29 cellular contexts compared by ENCODE assay signal in the genomic region with DNA sequence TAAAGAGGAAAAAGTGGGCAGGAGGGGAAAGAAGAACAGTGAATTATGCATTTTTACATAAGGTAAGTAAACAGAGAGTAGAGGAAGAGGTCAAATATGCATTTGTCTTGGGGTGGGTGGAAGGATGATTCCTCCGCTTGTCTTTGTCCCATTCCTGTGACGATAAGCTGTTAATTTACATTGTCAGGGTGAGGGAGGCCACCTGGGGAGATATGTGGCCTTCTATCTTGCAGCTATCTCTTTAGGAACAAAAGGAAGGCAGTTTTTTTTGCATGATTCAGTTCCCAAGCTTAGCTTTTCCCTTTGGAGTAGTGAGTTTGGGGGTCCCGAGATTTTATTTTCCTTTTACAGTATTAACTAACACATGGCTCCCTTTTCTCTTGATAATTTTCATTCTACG. TPM values are rescaled to one million over a fixed set of nuclear protein-coding genes. Genes with fewer than 3 reads are reported as not detected.
A peak's percentile ranks its signal among the peaks of the same experiment; 100 is the strongest.
DNase-seq lines count a peak whose midpoint lies in the region; ATAC-seq and TF ChIP-seq lines count a peak whose summit lies in the region.
"Had no signal": no experiment of that assay in that cellular context is flagged by ENCODE, and none has a peak within 500 bp of the region (broad histone marks: within the 10 kb centered on the region; RNA-seq: fewer than 3 reads in every experiment).

No MANE protein-coding gene starts in this region.

- BruUV-seq in Caco-2 (replicated peaks; lab: Mats Ljungman, UMichigan): no TSS peak

- ATAC-seq in WTC11 (no peak), natural killer cell (no peak)
- ATAC-seq: heart left ventricle; naive thymus-derived CD8-positive, alpha-beta T cell; SK-N-SH treated with all-trans-retinoic acid at 6 μM for 48 hours; stimulated activated memory B cell treated with anti-CD40 and anti-IgM and Interleukin-4, amounts not matched to agents 10 μg/mL and 1 μg/mL and 100 μg/mL, for 72 hours had no signal

- no peak overlapping the region for H3K27ac ChIP-seq in ovary
- H3K27ac ChIP-seq: 22Rv1, brain microvascular endothelial cell, C4-2B, dorsolateral prefrontal cortex, heart left ventricle, KMS-11, upper lobe of left lung had no signal

- H3K9me3 Mint-ChIP-seq in Caco-2 (ENCODE audit: unreplicated experiment): peaks cover 15% of the 10 kb centered on the region
- peaks cover 19% of the 10 kb centered on the region for H3K9me3 Mint-ChIP-seq in WTC11
- peaks cover 7 to 15% of the 10 kb centered on the region in 2 donors for H3K9me3 Mint-ChIP-seq in natural killer cell
- peaks cover 29% of the 10 kb centered on the region for H3K9me3 Mint-ChIP-seq in T-helper 2 cell treated with Interferon-gamma antibody and Interleukin-4, amounts not matched to agents 5 μg/mL and 100 μg/mL, for 36 hours

- H3K4me3 Mint-ChIP-seq in Caco-2 (ENCODE audit: unreplicated experiment): peak overlapping the region; percentile 13
- peak overlapping the region; percentile 6 for H3K4me3 Mint-ChIP-seq in WTC11
- H3K4me3 Mint-ChIP-seq in natural killer cell: peak overlapping the region; percentile 41
- H3K4me3 Mint-ChIP-seq in T-helper 2 cell treated with Interferon-gamma antibody and Interleukin-4, amounts not matched to agents 5 μg/mL and 100 μg/mL, for 36 hours: no peak overlapping the region
- H3K4me3 Mint-ChIP-seq: stimulated activated memory B cell treated with anti-CD40 and anti-IgM and Interleukin-4, amounts not matched to agents 10 μg/mL and 1 μg/mL and 100 μg/mL, for 72 hours had no signal

- no peaks in the 10 kb centered on the region for H3K36me3 ChIP-seq in Caco-2 (ENCODE audit: control insufficient read depth, insufficient read depth, low read length)
- H3K36me3 ChIP-seq in ovary: no peaks in the 10 kb centered on the region
- H3K36me3 ChIP-seq: brain microvascular endothelial cell, heart left ventricle, MG63, upper lobe of left lung had no signal

- no peak for TF ChIP-seq EP300 in ovary (IDR thresholded peaks at IDR 0.05)

- WGBS in ovary, 3 donors: 59 to 66% (median 61%) methylated on average over 4 of the region's 4 CpGs

- CTCF ChIA-PET in Caco-2 (lab: Charles Lee) (no interaction called here), WTC11 (lab: Charles Lee) (interaction anchor here (0.7 to 0.9 kb wide), 2 partner anchors 22 to 127 kb away, joined by 3 to 4 read pairs; no protein-coding TSS in a partner anchor)

- H3K27me3 ChIP-seq in Caco-2 (replicated peaks; ENCODE audit: control insufficient read depth, insufficient read depth, low read length): no peaks in the 10 kb centered on the region
- no peaks in the 10 kb centered on the region for H3K27me3 ChIP-seq in ovary
- H3K27me3 ChIP-seq: brain microvascular endothelial cell, dorsolateral prefrontal cortex, heart left ventricle, upper lobe of left lung had no signal

- TF ChIP-seq CTCF in Caco-2 (IDR thresholded peaks at IDR 0.05; ENCODE audit: insufficient read depth in 1 of 2, low read depth in 1 of 2, low read length in 1 of 2, severe bottlenecking in 1 of 2, unreplicated experiment in 1 of 2) (no peak), WTC11 (IDR thresholded peaks at IDR 0.05) (no peak), natural killer cell (IDR thresholded peaks at IDR 0.05) (no peak), ovary (IDR thresholded peaks at IDR 0.05) (no peak)

- H3K36me3 Mint-ChIP-seq in Caco-2 (ENCODE audit: insufficient read depth, unreplicated experiment): peaks cover 7% of the 10 kb centered on the region
- peaks cover 5% of the 10 kb centered on the region for H3K36me3 Mint-ChIP-seq in WTC11
- H3K36me3 Mint-ChIP-seq in natural killer cell: peaks cover 6% of the 10 kb centered on the region
- peaks cover 30% of the 10 kb centered on the region for H3K36me3 Mint-ChIP-seq in T-helper 2 cell treated with Interferon-gamma antibody and Interleukin-4, amounts not matched to agents 5 μg/mL and 100 μg/mL, for 36 hours (ENCODE audit: low read depth)
- H3K36me3 Mint-ChIP-seq: stimulated activated memory B cell treated with anti-CD40 and anti-IgM and Interleukin-4, amounts not matched to agents 10 μg/mL and 1 μg/mL and 100 μg/mL, for 72 hours had no signal

- no peak overlapping the region for H3K4me3 ChIP-seq in Caco-2 (ENCODE audit: low read depth, low read length)
- no peak overlapping the region for H3K4me3 ChIP-seq in ovary
- H3K4me3 ChIP-seq: dorsolateral prefrontal cortex, heart left ventricle, MG63, upper lobe of left lung had no signal

- no peaks in the 10 kb centered on the region for H3K27me3 Mint-ChIP-seq in Caco-2 (ENCODE audit: insufficient read depth, unreplicated experiment)
- no peaks in the 10 kb centered on the region for H3K27me3 Mint-ChIP-seq in WTC11 (ENCODE audit: low read depth)
- no peaks in the 10 kb centered on the region for H3K27me3 Mint-ChIP-seq in natural killer cell (ENCODE audit: low read depth in 2 of 2)
- H3K27me3 Mint-ChIP-seq in T-helper 2 cell treated with Interferon-gamma antibody and Interleukin-4, amounts not matched to agents 5 μg/mL and 100 μg/mL, for 36 hours (ENCODE audit: low read depth): no peaks in the 10 kb centered on the region
- H3K27me3 Mint-ChIP-seq: naive thymus-derived CD8-positive, alpha-beta T cell; stimulated activated memory B cell treated with anti-CD40 and anti-IgM and Interleukin-4, amounts not matched to agents 10 μg/mL and 1 μg/mL and 100 μg/mL, for 72 hours had no signal

- H3K4me1 Mint-ChIP-seq in Caco-2 (ENCODE audit: low read depth, unreplicated experiment): peaks cover 15% of the 10 kb centered on the region
- peaks cover 52% of the 10 kb centered on the region for H3K4me1 Mint-ChIP-seq in WTC11
- H3K4me1 Mint-ChIP-seq in natural killer cell: peaks cover 45 to 46% of the 10 kb centered on the region in 2 donors
- H3K4me1 Mint-ChIP-seq in T-helper 2 cell treated with Interferon-gamma antibody and Interleukin-4, amounts not matched to agents 5 μg/mL and 100 μg/mL, for 36 hours (ENCODE audit: low read depth): peaks cover 39% of the 10 kb centered on the region

- DNase-seq in NCI-H146 (lab: John Stamatoyannopoulos, UW): peak; percentile 25
- no peak for DNase-seq in NCI-H146 treated with DMSO at 0.1 percent for 48 hours (lab: John Stamatoyannopoulos, UW; ENCODE audit: unreplicated experiment)
- DNase-seq in Caco-2: no peak
- DNase-seq in WTC11 (ENCODE audit: low spot score): no peak
- DNase-seq in natural killer cell: no peak
- no peak for DNase-seq in NCI-H2081 (lab: John Stamatoyannopoulos, UW)
- DNase-seq in ovary: no peak
- no peak for DNase-seq in T-helper 2 cell treated with Interferon-gamma antibody and Interleukin-4, amounts not matched to agents 5 μg/mL and 100 μg/mL, for 36 hours (ENCODE audit: low spot score)
- DNase-seq: activated CD8-positive, alpha-beta memory T cell treated with anti-CD3 and anti-CD28 coated beads for 24 hours; activated naive CD4-positive, alpha-beta T cell treated with Interleukin-2 at 50 U/mL for 16 hours; amygdala; brain microvascular endothelial cell; Calu3; DND-41; dorsolateral prefrontal cortex; foreskin melanocyte; heart left ventricle; MG63; naive thymus-derived CD8-positive, alpha-beta T cell; NCI-H1105; NCI-H2029 treated with DMSO at 0.1 percent for 48 hours; NCI-H526; Right ventricle myocardium superior; upper lobe of left lung had no signal

- no peak for TF ChIP-seq POLR2A in ovary (IDR thresholded peaks at IDR 0.05)

- H3K4me1 ChIP-seq in Caco-2 (peaks cover 44% of the 10 kb centered on the region), ovary (ENCODE audit: insufficient read depth) (peaks cover 10% of the 10 kb centered on the region)

- H3K9me3 ChIP-seq in Caco-2: no peaks in the 10 kb centered on the region
- H3K9me3 ChIP-seq in ovary: no peaks in the 10 kb centered on the region
- H3K9me3 ChIP-seq: upper lobe of left lung had no signal

- H3K27ac Mint-ChIP-seq in Caco-2 (ENCODE audit: unreplicated experiment) (peak overlapping the region; percentile 12), WTC11 (peak overlapping the region; percentile 38), natural killer cell (peak overlapping the region in 1 of 2 donors; percentile 19)
- no peak overlapping the region for H3K27ac Mint-ChIP-seq in T-helper 2 cell treated with Interferon-gamma antibody and Interleukin-4, amounts not matched to agents 5 μg/mL and 100 μg/mL, for 36 hours
- H3K27ac Mint-ChIP-seq: stimulated activated memory B cell treated with anti-CD40 and anti-IgM and Interleukin-4, amounts not matched to agents 10 μg/mL and 1 μg/mL and 100 μg/mL, for 72 hours had no signal

- intact Hi-C loops in Caco-2 (cut with micrococcal nuclease; ENCODE audit: unreplicated experiment) (no loop called here), natural killer cell (cut with micrococcal nuclease) (no loop called here), ovary (cut with DNase I) (loop anchor here in 1 of 4 donors (5.0 kb wide), 1 partner anchor 430 kb away; no protein-coding TSS in a partner anchor)

- POLR2A ChIA-PET in Caco-2 (lab: Charles Lee): no interaction called here
- POLR2A ChIA-PET in WTC11 (lab: Charles Lee): no interaction called here

TF ChIP-seq in WTC11, 78 proteins besides CTCF, POLR2A, EP300 and RAD21:
- TF ChIP-seq, protein P1, sequence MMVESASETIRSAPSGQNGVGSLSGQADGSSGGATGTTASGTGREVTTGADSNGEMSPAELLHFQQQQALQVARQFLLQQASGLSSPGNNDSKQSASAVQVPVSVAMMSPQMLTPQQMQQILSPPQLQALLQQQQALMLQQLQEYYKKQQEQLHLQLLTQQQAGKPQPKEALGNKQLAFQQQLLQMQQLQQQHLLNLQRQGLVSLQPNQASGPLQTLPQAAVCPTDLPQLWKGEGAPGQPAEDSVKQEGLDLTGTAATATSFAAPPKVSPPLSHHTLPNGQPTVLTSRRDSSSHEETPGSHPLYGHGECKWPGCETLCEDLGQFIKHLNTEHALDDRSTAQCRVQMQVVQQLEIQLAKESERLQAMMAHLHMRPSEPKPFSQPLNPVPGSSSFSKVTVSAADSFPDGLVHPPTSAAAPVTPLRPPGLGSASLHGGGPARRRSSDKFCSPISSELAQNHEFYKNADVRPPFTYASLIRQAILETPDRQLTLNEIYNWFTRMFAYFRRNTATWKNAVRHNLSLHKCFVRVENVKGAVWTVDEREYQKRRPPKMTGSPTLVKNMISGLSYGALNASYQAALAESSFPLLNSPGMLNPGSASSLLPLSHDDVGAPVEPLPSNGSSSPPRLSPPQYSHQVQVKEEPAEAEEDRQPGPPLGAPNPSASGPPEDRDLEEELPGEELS (CRISPR knock-in tag; IDR thresholded peaks at IDR 0.05): no peak
- 0 out of 2 replicates have a peak, but pooled peaks have one; percentile 3 for TF ChIP-seq ZNF423 (CRISPR knock-in tag; IDR thresholded peaks at IDR 0.05)

RNA-seq across cellular contexts. Expression of gene INPP4A, which starts 2.2 kb away (rescaled TPM):
- total RNA-seq in Caco-2 (2022): 24.9 and 26.3 TPM in 2 replicates
- 31.7 to 38.3 TPM (median 33.4 TPM) in 3 replicates for total RNA-seq in WTC11 (2021)
- 100 to 1,000 TPM; 192 to 243 (median 225) TPM for total RNA-seq in natural killer cell
- total RNA-seq in ovary: 10 to 100 TPM; 13.1 to 25.8 (median 18.6) TPM
- polyA plus RNA-seq in ovary: 10 to 100 TPM in 1 of 2 donors, 1 to 10 TPM in 1; 7.5 to 12.8 TPM
